Comparison of ENCODE assay signal across 34 cellular contexts in the genomic region with DNA sequence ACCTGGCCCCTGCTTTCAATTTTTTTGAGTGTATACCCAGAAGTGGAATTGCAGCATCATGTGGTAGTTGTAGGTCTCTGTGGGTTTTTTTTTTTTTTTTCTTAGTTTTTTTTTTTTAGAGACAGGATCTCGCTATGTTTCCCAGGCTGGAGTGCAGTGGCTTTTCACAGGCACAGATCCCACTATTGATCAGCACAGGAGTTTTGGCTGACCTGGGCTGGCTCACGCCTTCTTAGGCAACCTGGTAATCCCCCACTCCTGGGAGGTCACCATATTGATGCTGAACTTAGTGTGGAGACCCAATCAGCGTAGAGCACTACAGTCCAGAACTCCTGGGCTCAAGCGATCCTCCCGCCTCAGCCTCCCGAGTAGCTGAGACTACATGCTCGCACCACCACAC.
"Had no signal": no experiment of that assay in that cellular context is flagged by ENCODE, and none has a peak within 500 bp of the region (broad histone marks: within the 10 kb centered on the region; RNA-seq: fewer than 3 reads in every experiment).

No MANE protein-coding gene starts in this region.

- H3K9me3 ChIP-seq: esophagus muscularis mucosa, gastrocnemius medialis had no signal

- ATAC-seq: activated CD4-positive, CD25-positive, alpha-beta regulatory T cell treated with anti-CD3 and anti-CD28 coated beads, Interleukin-2, amount 50 U/mL, for 24 hours; foreskin keratinocyte; gastrocnemius medialis; heart left ventricle; T-cell had no signal

- DNase-seq: activated B cell treated with CpG ODN at 0.5 μM for 24 hours; activated CD4-positive, alpha-beta T cell treated with anti-CD3 and anti-CD28 coated beads for 48 hours; activated CD4-positive, alpha-beta T cell treated with anti-CD3 and anti-CD28 coated beads, Interleukin-2, amount 50 U/mL, for 1 hour; activated CD4-positive, alpha-beta T cell treated with anti-CD3 and anti-CD28 coated beads, Interleukin-2, amount 50 U/mL, for 48 hours; activated CD8-positive, alpha-beta memory T cell treated with anti-CD3 and anti-CD28 coated beads, Interleukin-2, amount 50 U/mL, for 48 hours; activated effector memory CD4-positive, alpha-beta T cell treated with anti-CD3 and anti-CD28 coated beads, Interleukin-2, amount 50 U/mL, for 16 hours; activated naive CD4-positive, alpha-beta T cell treated with anti-CD3 and anti-CD28 coated beads for 36 hours; activated T-cell treated with anti-CD3 and anti-CD28 coated beads for 4 hours; activated T-cell treated with anti-CD3 and anti-CD28 coated beads, Interleukin-2, amount 50 U/mL, for 48 hours; amniotic stem cell; anterior cingulate cortex; brain microvascular endothelial cell; dorsolateral prefrontal cortex; effector memory CD4-positive, alpha-beta T cell; erythroblast; foreskin keratinocyte; gastrocnemius medialis; glutamatergic neuron; heart left ventricle; SW 1271; T-cell; T1000; WERI-Rb-1 had no signal

- H3K27ac ChIP-seq: brain microvascular endothelial cell, coronary artery, dorsolateral prefrontal cortex, esophagus muscularis mucosa, foreskin keratinocyte, gastrocnemius medialis, heart left ventricle, WERI-Rb-1 had no signal

- H3K9me3 Mint-ChIP-seq: activated B cell treated with CpG ODN at 0.5 μM for 24 hours; activated naive CD4-positive, alpha-beta T cell treated with anti-CD3 and anti-CD28 coated beads, Interleukin-2, amount 50 U/mL, for 24 hours; activated T-helper 1 cell treated with anti-CD3 and anti-CD28 coated beads, Interleukin-12 subunit alpha, Interleukin-12 subunit beta, Interleukin-2, Interleukin-4 antibody, amounts not matched to agents 30 ng/mL and 10 ng/mL and 1 ng/mL, durations not matched to agents 14 hours and 24 hours and 36 hours; central memory CD8-positive, alpha-beta T cell; dendritic cell treated with granulocyte-macrophage colony-stimulating factor and Interleukin-4, amounts not matched to agents 40 ng/mL and 50 ng/mL, for 4 days; T-cell; T-helper 1 cell treated with Interleukin-12 subunit alpha and Interleukin-12 subunit beta and Interleukin-4 antibody, amounts not matched to agents 30 μg/mL and 1 μg/mL, for 36 hours had no signal

- FAIRE-seq: astrocyte, bronchial epithelial cell had no signal

- H3K4me1 ChIP-seq: esophagus muscularis mucosa, foreskin keratinocyte, gastrocnemius medialis, heart left ventricle had no signal

- H3K4me1 Mint-ChIP-seq: central memory CD8-positive, alpha-beta T cell had no signal

- H3K4me3 Mint-ChIP-seq: activated B cell treated with CpG ODN at 0.5 μM for 24 hours; activated naive CD4-positive, alpha-beta T cell treated with anti-CD3 and anti-CD28 coated beads for 36 hours; activated naive CD4-positive, alpha-beta T cell treated with anti-CD3 and anti-CD28 coated beads, Interleukin-2, amount 50 U/mL, for 24 hours; activated T-helper 1 cell treated with anti-CD3 and anti-CD28 coated beads, Interleukin-12 subunit alpha, Interleukin-12 subunit beta, Interleukin-2, Interleukin-4 antibody, amounts not matched to agents 30 ng/mL and 10 ng/mL and 1 ng/mL, durations not matched to agents 14 hours and 24 hours and 36 hours; central memory CD8-positive, alpha-beta T cell; dendritic cell treated with granulocyte-macrophage colony-stimulating factor and Interleukin-4, amounts not matched to agents 40 ng/mL and 50 ng/mL, for 4 days; T-cell; T-helper 1 cell treated with Interleukin-12 subunit alpha and Interleukin-12 subunit beta and Interleukin-4 antibody, amounts not matched to agents 30 μg/mL and 1 μg/mL, for 36 hours had no signal

- H3K27me3 Mint-ChIP-seq: activated B cell treated with CpG ODN at 0.5 μM for 24 hours; activated naive CD4-positive, alpha-beta T cell treated with anti-CD3 and anti-CD28 coated beads, Interleukin-2, amount 50 U/mL, for 24 hours; central memory CD8-positive, alpha-beta T cell; dendritic cell treated with granulocyte-macrophage colony-stimulating factor and Interleukin-4, amounts not matched to agents 40 ng/mL and 50 ng/mL, for 4 days; T-cell had no signal

- H3K27ac Mint-ChIP-seq: activated B cell treated with CpG ODN at 0.5 μM for 24 hours; activated naive CD4-positive, alpha-beta T cell treated with anti-CD3 and anti-CD28 coated beads for 36 hours; activated naive CD4-positive, alpha-beta T cell treated with anti-CD3 and anti-CD28 coated beads, Interleukin-2, amount 50 U/mL, for 24 hours; activated T-helper 1 cell treated with anti-CD3 and anti-CD28 coated beads, Interleukin-12 subunit alpha, Interleukin-12 subunit beta, Interleukin-2, Interleukin-4 antibody, amounts not matched to agents 30 ng/mL and 10 ng/mL and 1 ng/mL, durations not matched to agents 14 hours and 24 hours and 36 hours; activated T-helper 2 cell treated with anti-CD3 and anti-CD28 coated beads, Interferon-gamma antibody, Interleukin-2, Interleukin-4, amounts not matched to agents 10 μg/mL and 5 μg/mL and 100 μg/mL, durations not matched to agents 14 hours and 24 hours and 36 hours; dendritic cell treated with granulocyte-macrophage colony-stimulating factor and Interleukin-4, amounts not matched to agents 40 ng/mL and 50 ng/mL, for 4 days; T-helper 1 cell treated with Interleukin-12 subunit alpha and Interleukin-12 subunit beta and Interleukin-4 antibody, amounts not matched to agents 30 μg/mL and 1 μg/mL, for 36 hours had no signal

- H3K4me3 ChIP-seq: coronary artery, dorsolateral prefrontal cortex, esophagus muscularis mucosa, gastrocnemius medialis, heart left ventricle had no signal

- H3K27me3 ChIP-seq: brain microvascular endothelial cell, dorsolateral prefrontal cortex, esophagus muscularis mucosa, foreskin keratinocyte, gastrocnemius medialis, heart left ventricle had no signal
